Comparison of ENCODE assay signal across 21 cellular contexts in genomic region chr12:12433203-12433731, GRCh38.
DNase-seq lines count a peak whose midpoint lies in the region; ATAC-seq and TF ChIP-seq lines count a peak whose summit lies in the region.
"Had no signal": no experiment of that assay in that cellular context is flagged by ENCODE, and none has a peak within 500 bp of the region (broad histone marks: within the 10 kb centered on the region; RNA-seq: fewer than 3 reads in every experiment).

No MANE protein-coding gene starts in this region.

- peaks cover 49% of the 10 kb centered on the region for H3K4me1 Mint-ChIP-seq in activated CD4-positive, alpha-beta T cell treated with anti-CD3 and anti-CD28 coated beads for 36 hours
- peaks cover 31 to 36% of the 10 kb centered on the region in 2 donors for H3K4me1 Mint-ChIP-seq in effector memory CD8-positive, alpha-beta T cell (ENCODE audit: low read depth in 2 of 2)
- H3K4me1 Mint-ChIP-seq in stimulated activated effector memory CD8-positive, alpha-beta T cell treated with anti-CD3 and anti-CD28 coated beads, Interleukin-12 subunit alpha, Interleukin-12 subunit beta, amount 100 ng/mL, for 72 hours = peaks cover 70% of the 10 kb centered on the region
- H3K4me1 Mint-ChIP-seq: naive B cell had no signal

- no peak overlapping the region for H3K4me3 Mint-ChIP-seq in activated CD4-positive, alpha-beta T cell treated with anti-CD3 and anti-CD28 coated beads for 36 hours
- peak overlapping the region in 1 of 2 donors; percentile 9 for H3K4me3 Mint-ChIP-seq in effector memory CD8-positive, alpha-beta T cell
- no peak overlapping the region for H3K4me3 Mint-ChIP-seq in stimulated activated effector memory CD8-positive, alpha-beta T cell treated with anti-CD3 and anti-CD28 coated beads, Interleukin-12 subunit alpha, Interleukin-12 subunit beta, amount 100 ng/mL, for 72 hours
- H3K4me3 Mint-ChIP-seq: dendritic cell treated with granulocyte-macrophage colony-stimulating factor and Interleukin-4, amounts not matched to agents 40 ng/mL and 50 ng/mL, for 4 days; naive B cell; stimulated activated naive CD8-positive, alpha-beta T cell treated with anti-CD3 and anti-CD28 coated beads, Interleukin-15, amount 100 ng/mL, for 72 hours had no signal

- peak overlapping the region; percentile 24 for H3K27ac Mint-ChIP-seq in activated CD4-positive, alpha-beta T cell treated with anti-CD3 and anti-CD28 coated beads for 36 hours
- H3K27ac Mint-ChIP-seq in effector memory CD8-positive, alpha-beta T cell = peak overlapping the region; percentile 35 to 44
- H3K27ac Mint-ChIP-seq in stimulated activated effector memory CD8-positive, alpha-beta T cell treated with anti-CD3 and anti-CD28 coated beads, Interleukin-12 subunit alpha, Interleukin-12 subunit beta, amount 100 ng/mL, for 72 hours = peak overlapping the region; percentile 75
- H3K27ac Mint-ChIP-seq: dendritic cell treated with granulocyte-macrophage colony-stimulating factor and Interleukin-4, amounts not matched to agents 40 ng/mL and 50 ng/mL, for 4 days; stimulated activated naive CD8-positive, alpha-beta T cell treated with anti-CD3 and anti-CD28 coated beads, Interleukin-15, amount 100 ng/mL, for 72 hours had no signal

- peaks cover 36% of the 10 kb centered on the region for H3K36me3 Mint-ChIP-seq in activated CD4-positive, alpha-beta T cell treated with anti-CD3 and anti-CD28 coated beads for 36 hours (ENCODE audit: low read depth)
- H3K36me3 Mint-ChIP-seq in effector memory CD8-positive, alpha-beta T cell (ENCODE audit: insufficient read depth) = peaks cover 6% of the 10 kb centered on the region
- peaks cover 27% of the 10 kb centered on the region for H3K36me3 Mint-ChIP-seq in stimulated activated effector memory CD8-positive, alpha-beta T cell treated with anti-CD3 and anti-CD28 coated beads, Interleukin-12 subunit alpha, Interleukin-12 subunit beta, amount 100 ng/mL, for 72 hours

- POLR2A ChIA-PET in activated CD4-positive, alpha-beta T cell treated with anti-CD3 and anti-CD28 coated beads for 36 hours (lab: Charles Lee) = interaction anchor here (0.9 kb wide), 1 partner anchor 28 kb away, joined by 3 read pairs; no protein-coding TSS in a partner anchor

- H3K4me3 ChIP-seq in LNCaP clone FGC (ENCODE audit: low read depth, low read length) = peak overlapping the region; percentile 20; the same call in 1 of the 2 replicates
- H3K4me3 ChIP-seq: BLaER1 treated with 17β-estradiol and CSF1 and Interleukin-3, amounts not matched to agents 10 nM and 100 nM; uterus had no signal

- CTCF ChIA-PET in activated CD4-positive, alpha-beta T cell treated with anti-CD3 and anti-CD28 coated beads for 36 hours (lab: Charles Lee) = interaction anchor here (0.6 to 0.8 kb wide), 2 partner anchors 32 to 221 kb away, joined by 3 read pairs; no protein-coding TSS in a partner anchor

- intact Hi-C loops in activated CD4-positive, alpha-beta T cell treated with anti-CD3 and anti-CD28 coated beads for 36 hours (cut with DNase I, micrococcal nuclease) = loop anchor here in 1 of 2 experiments (10.0 kb wide), 1 partner anchor 48 kb away; no protein-coding TSS in a partner anchor

- peaks cover 7% of the 10 kb centered on the region for H3K9me3 Mint-ChIP-seq in activated CD4-positive, alpha-beta T cell treated with anti-CD3 and anti-CD28 coated beads for 36 hours (ENCODE audit: low read depth)
- H3K9me3 Mint-ChIP-seq in effector memory CD8-positive, alpha-beta T cell = no peaks in the 10 kb centered on the region
- H3K9me3 Mint-ChIP-seq in stimulated activated effector memory CD8-positive, alpha-beta T cell treated with anti-CD3 and anti-CD28 coated beads, Interleukin-12 subunit alpha, Interleukin-12 subunit beta, amount 100 ng/mL, for 72 hours = no peaks in the 10 kb centered on the region

- DNase-seq in activated CD4-positive, alpha-beta T cell treated with anti-CD3 and anti-CD28 coated beads for 36 hours = no peak
- no peak for DNase-seq in activated CD4-positive, alpha-beta T cell treated with anti-CD3 and anti-CD28 coated beads, Interleukin-2, amount 50 U/mL, for 48 hours
- DNase-seq in LNCaP clone FGC (ENCODE audit: low read depth) (peak; percentile 93), LoVo (ENCODE audit: low spot score) (no peak), NCI-H1092 treated with DMSO at 0.1 percent for 48 hours (lab: John Stamatoyannopoulos, UW) (no peak)
- DNase-seq in effector memory CD8-positive, alpha-beta T cell = no peak
- DNase-seq in stimulated activated effector memory CD8-positive, alpha-beta T cell treated with anti-CD3 and anti-CD28 coated beads, Interleukin-12 subunit alpha, Interleukin-12 subunit beta, amount 100 ng/mL, for 72 hours (ENCODE audit: low spot score in 2 of 2) = no peak
- DNase-seq: foreskin fibroblast; hippocampal formation; islet precursor cell; MV-4-11; naive B cell; NCI-H446 treated with DMSO at 0.1 percent for 48 hours; posterior cingulate gyrus; stimulated activated CD4-positive, alpha-beta T cell treated with anti-CD3 and anti-CD28 coated beads, Interleukin-2, amount 100 ng/mL, for 48 hours; stimulated activated naive CD8-positive, alpha-beta T cell treated with anti-CD3 and anti-CD28 coated beads, Interleukin-15, amount 100 ng/mL, for 72 hours; uterus had no signal

- no peaks in the 10 kb centered on the region for H3K27me3 Mint-ChIP-seq in activated CD4-positive, alpha-beta T cell treated with anti-CD3 and anti-CD28 coated beads for 36 hours
- no peaks in the 10 kb centered on the region for H3K27me3 Mint-ChIP-seq in effector memory CD8-positive, alpha-beta T cell
- H3K27me3 Mint-ChIP-seq: dendritic cell treated with granulocyte-macrophage colony-stimulating factor and Interleukin-4, amounts not matched to agents 40 ng/mL and 50 ng/mL, for 4 days; naive B cell; stimulated activated naive CD8-positive, alpha-beta T cell treated with anti-CD3 and anti-CD28 coated beads, Interleukin-15, amount 100 ng/mL, for 72 hours had no signal

- ATAC-seq in activated CD4-positive, alpha-beta T cell treated with anti-CD3 and anti-CD28 coated beads for 36 hours = no peak
- ATAC-seq in effector memory CD8-positive, alpha-beta T cell (replicated peaks) = no peak
- ATAC-seq in stimulated activated effector memory CD8-positive, alpha-beta T cell treated with anti-CD3 and anti-CD28 coated beads, Interleukin-12 subunit alpha, Interleukin-12 subunit beta, amount 100 ng/mL, for 72 hours = no peak
- ATAC-seq in GM18909 (IDR thresholded peaks at IDR 0.05; ENCODE audit: poor library complexity, unreplicated experiment) = no peak
- ATAC-seq: HCT116; stimulated activated naive CD8-positive, alpha-beta T cell treated with anti-CD3 and anti-CD28 coated beads, Interleukin-15, amount 100 ng/mL, for 72 hours had no signal

- no peak for TF ChIP-seq CTCF in LNCaP clone FGC (IDR thresholded peaks at IDR 0.05; ENCODE audit: control insufficient read depth, extremely low read depth, insufficient read depth)

Comparison
In these comparisons a context has a peak if more than half of its experiments do, and no peak if none do; other contexts are left out.
1. H3K27ac Mint-ChIP-seq: peak in every context shown above with its lines; median percentile 75 in stimulated activated effector memory CD8-positive, alpha-beta T cell treated with anti-CD3 and anti-CD28 coated beads, Interleukin-12 subunit alpha, Interleukin-12 subunit beta, amount 100 ng/mL, for 72 hours; 40 in effector memory CD8-positive, alpha-beta T cell; 24 in activated CD4-positive, alpha-beta T cell treated with anti-CD3 and anti-CD28 coated beads for 36 hours.